ENCODE assay signal across 10 cellular contexts in genomic region chr4:6938237-6938636, GRCh38. TPM values are rescaled to one million over a fixed set of nuclear protein-coding genes. Genes with fewer than 3 reads are reported as not detected.
DNase-seq lines count a peak whose midpoint lies in the region; ATAC-seq and TF ChIP-seq lines count a peak whose summit lies in the region.
"Had no signal": no experiment of that assay in that cellular context is flagged by ENCODE, and none has a peak within 500 bp of the region (broad histone marks: within the 10 kb centered on the region; RNA-seq: fewer than 3 reads in every experiment).

No MANE protein-coding gene starts in this region.

- dilution Hi-C loops in mammary epithelial cell (cut with HindIII; ENCODE audit: low sequenced_read_pairs) = no loop called here

- WGBS in mammary epithelial cell (ENCODE audit: low coverage, missing lambda C conversion rate) = 75% methylated on average over 4 of the region's 7 CpGs

- no TSS peak for BruUV-seq in mammary epithelial cell (replicated peaks; lab: Mats Ljungman, UMichigan)

- peak; percentile 14 for DNase-seq in COLO668 (lab: John Stamatoyannopoulos, UW; ENCODE audit: unreplicated experiment)
- peak; percentile 20 for DNase-seq in NOMO-1 treated with dmso at 0.1 percent for 144 hours (lab: John Stamatoyannopoulos, UW; ENCODE audit: unreplicated experiment)
- peak; percentile 42 for DNase-seq in germinal center (ENCODE audit: low spot score)
- DNase-seq in pulmonary artery endothelial cell (ENCODE audit: low read depth, low spot score) = peak; percentile 41
- no peak for DNase-seq in H7
- DNase-seq in mammary epithelial cell = no peak
- DNase-seq: NCI-H1048, uterus had no signal

- H3K27me3 ChIP-seq in H7 (ENCODE audit: control insufficient read depth, insufficient read depth, low read length) = no peaks in the 10 kb centered on the region
- H3K27me3 ChIP-seq in mammary epithelial cell (ENCODE audit: insufficient read depth, low read length) = no peaks in the 10 kb centered on the region
- H3K27me3 ChIP-seq: uterus had no signal

- peaks cover 12% of the 10 kb centered on the region for H3K79me2 ChIP-seq in mammary epithelial cell (ENCODE audit: insufficient read depth, low read length)

- in situ Hi-C loops in mammary epithelial cell (cut with MboI; ENCODE audit: low sequenced_read_pairs in 2 of 2) = no loop called here

- no peak overlapping the region for H3K27ac ChIP-seq in mammary epithelial cell (ENCODE audit: insufficient read depth, low read depth, low read length)
- H3K27ac ChIP-seq: uterus had no signal

- no peak overlapping the region for H2AFZ ChIP-seq in mammary epithelial cell (ENCODE audit: low read depth, low read length)

- no peaks in the 10 kb centered on the region for H4K20me1 ChIP-seq in mammary epithelial cell (ENCODE audit: insufficient read depth, low read length)

- intact Hi-C loops in mammary epithelial cell (cut with micrococcal nuclease) = no loop called here

- no peak overlapping the region for H3K4me2 ChIP-seq in mammary epithelial cell (ENCODE audit: insufficient read depth, low read depth, low read length)

- H3K4me1 ChIP-seq in mammary epithelial cell (ENCODE audit: insufficient read depth, low read length) = peaks cover 26% of the 10 kb centered on the region

- no peak overlapping the region for H3K9ac ChIP-seq in mammary epithelial cell (ENCODE audit: insufficient read depth, low read length)

- H3K9me3 ChIP-seq in mammary epithelial cell (replicated peaks; ENCODE audit: insufficient read depth, low read length) = no peaks in the 10 kb centered on the region
- H3K9me3 ChIP-seq: uterus had no signal

- no peak overlapping the region for H3K4me3 ChIP-seq in H7 (ENCODE audit: insufficient read depth, low read depth, low read length)
- H3K4me3 ChIP-seq in mammary epithelial cell (replicated peaks in 1 of 3; ENCODE audit: insufficient read depth in 1 of 3, low read depth in 2 of 3, low read length in 3 of 3) = no peak overlapping the region
- H3K4me3 ChIP-seq: uterus had no signal

- CTCF ChIA-PET in mammary epithelial cell (lab: Charles Lee; ENCODE audit: low non-redundant PET) = no interaction called here

- TF ChIP-seq CTCF in mammary epithelial cell (conservative IDR thresholded peaks at IDR 0.05 in 1 of 2, IDR thresholded peaks at IDR 0.05 in 1 of 2; ENCODE audit: extremely low read depth in 1 of 2, insufficient read depth in 1 of 2, low read depth in 1 of 2, low read length in 2 of 2) = no peak

- no peak for ATAC-seq in HG02610 (IDR thresholded peaks at IDR 0.05; ENCODE audit: unreplicated experiment)
- no peak for ATAC-seq in GM21723 (IDR thresholded peaks at IDR 0.05; ENCODE audit: unreplicated experiment)

- H3K36me3 ChIP-seq in H7 (replicated peaks; ENCODE audit: control insufficient read depth, insufficient read depth, low read length) (no peaks in the 10 kb centered on the region), mammary epithelial cell (ENCODE audit: insufficient read depth, low read length) (no peaks in the 10 kb centered on the region)
- H3K36me3 ChIP-seq: uterus had no signal

RNA-seq across cellular contexts. Expression of gene TBC1D14, which starts 28.6 kb away (rescaled TPM):
- total RNA-seq in pulmonary artery endothelial cell (33.6 and 36.7 TPM in 2 replicates), mammary epithelial cell (10 to 100 TPM; 62.9 to 89.5 TPM)
- 55.8 and 58.3 TPM in 2 replicates for total RNA-seq in H7 (2014; rRNA removed; shearing (Covaris generic))
- polyA plus RNA-seq in mammary epithelial cell = 44.2 TPM
- 51.9 TPM for polyA minus RNA-seq in mammary epithelial cell

Comparison
In these comparisons a context has a peak if more than half of its experiments do, and no peak if none do; other contexts are left out.
1. DNase-seq: peak in COLO668 (single experiment), NOMO-1 treated with dmso at 0.1 percent for 144 hours (single experiment), germinal center (single experiment) and pulmonary artery endothelial cell (single experiment); none in H7 (single experiment) and mammary epithelial cell (single experiment).